ENCODE assay signal across 8 cellular contexts in genomic region chr5:74684900-74685851, GRCh38. TPM values are rescaled to one million over a fixed set of nuclear protein-coding genes. Genes with fewer than 3 reads are reported as not detected.
DNase-seq lines count a peak whose midpoint lies in the region; ATAC-seq, FAIRE-seq and TF ChIP-seq lines count a peak whose summit lies in the region.

Gene HEXB, plus strand, starts transcription at chr5:74685233. Its CDS starts 28 bp downstream, at chr5:74685261.

- H3K9me3 Mint-ChIP-seq in T-cell = no peaks in the 10 kb centered on the region

- DNase-seq in GM06990 (ENCODE audit: extremely low read depth, insufficient read length) = peak; percentile 83
- DNase-seq in H54 (ENCODE audit: insufficient read length, low spot score) = peak; percentile 86
- DNase-seq in M059J (ENCODE audit: low read depth) = peak; percentile 87
- DNase-seq in T-cell = peak; percentile 55 to 86 (median 72)
- DNase-seq in adipocyte (ENCODE audit: low read depth) = peak; percentile 96
- peak; percentile 97 for DNase-seq in cardiac septum (ENCODE audit: low spot score)
- peak; percentile 70 for DNase-seq in pons (ENCODE audit: low spot score)
- peak; percentile 83 to 84 for DNase-seq in tibial nerve (ENCODE audit: low spot score in 2 of 2)

- no peak for TF ChIP-seq CTCF in GM06990 (IDR thresholded peaks at IDR 0.05; ENCODE audit: insufficient read depth, low read length, poor library complexity, severe bottlenecking)
- no peak for TF ChIP-seq CTCF in tibial nerve (IDR thresholded peaks at IDR 0.05)

- TF ChIP-seq POLR2A in H54 (IDR thresholded peaks at IDR 0.05; ENCODE audit: low read depth, low read length) (peak; percentile 98), tibial nerve (IDR thresholded peaks at IDR 0.05) (peak; percentile 80 to 86)

- CTCF ChIA-PET in T-cell (lab: Charles Lee) = interaction anchor here (0.6 to 1.0 kb wide), 4 partner anchors 12 to 82 kb away, joined by 3 to 4 read pairs (median 3); partner anchors contain the start of genes GFM2 (in 1 of the 2) and NSA2 (in 1 of the 2)

- ATAC-seq in T-cell (replicated peaks in 1 of 4) = peak; percentile 90 to 96 (median 94)

- H3K36me3 ChIP-seq in GM06990 (ENCODE audit: control insufficient read depth, insufficient read depth, low read length) (no peaks in the 10 kb centered on the region), adipocyte (ENCODE audit: control insufficient read depth, insufficient read depth, low read length, severe bottlenecking) (peaks cover 9% of the 10 kb centered on the region), tibial nerve (peaks cover 0 to 10% (median 0%) of the 10 kb centered on the region in 3 donors)

- POLR2A ChIA-PET in T-cell (lab: Charles Lee) = interaction anchor here (0.6 kb wide), 2 partner anchors 68 to 236 kb away, joined by 3 read pairs; no protein-coding TSS in a partner anchor

- no peaks in the 10 kb centered on the region for H3K9me3 ChIP-seq in adipocyte (ENCODE audit: control insufficient read depth, low read length)
- H3K9me3 ChIP-seq in tibial nerve = no peaks in the 10 kb centered on the region

- intact Hi-C loops in cardiac septum (cut with DNase I) = no loop called here

- 4 to 12% methylated on average over 29 to 61 of the region's 78 CpGs for WGBS in tibial nerve, 2 donors

- TF ChIP-seq EP300 in tibial nerve (IDR thresholded peaks at IDR 0.05) = peak in 1 of 2 donors; percentile 90

- peak within 1 kb of the TSS; percentile 73 to 88 (median 82) for H3K4me3 Mint-ChIP-seq in T-cell

- H3K27ac ChIP-seq in tibial nerve = peak within 1 kb of the TSS; percentile 83 to 91 (median 86)

- H3K36me3 Mint-ChIP-seq in T-cell = peaks cover 9% of the 10 kb centered on the region

- H3K4me3 ChIP-seq in GM06990 (replicated peaks; ENCODE audit: low read depth, low read length) (peak within 1 kb of the TSS; percentile 81), adipocyte (ENCODE audit: low read length) (peak within 1 kb of the TSS; percentile 83), tibial nerve (peak within 1 kb of the TSS; percentile 66 to 97 (median 79))

- H3K4me1 Mint-ChIP-seq in T-cell = peaks cover 24 to 31% (median 26%) of the 10 kb centered on the region in 3 donors

- peaks cover 15% of the 10 kb centered on the region for H3K4me1 ChIP-seq in adipocyte (ENCODE audit: control insufficient read depth, insufficient read depth, low read length)
- H3K4me1 ChIP-seq in tibial nerve = peaks cover 0 to 25% (median 16%) of the 10 kb centered on the region in 4 donors

- H3K27me3 Mint-ChIP-seq in T-cell = no peaks in the 10 kb centered on the region

- H3K27me3 ChIP-seq in GM06990 (replicated peaks; ENCODE audit: control insufficient read depth, insufficient read depth, low read length) (no peaks in the 10 kb centered on the region), adipocyte (replicated peaks; ENCODE audit: control insufficient read depth, insufficient read depth, low read length) (no peaks in the 10 kb centered on the region), tibial nerve (no peaks in the 10 kb centered on the region)

- peak within 1 kb of the TSS; percentile 74 to 87 for H3K27ac Mint-ChIP-seq in T-cell

- peak within 1 kb of the TSS; percentile 90 for H3K9ac ChIP-seq in adipocyte (ENCODE audit: low read length)

- no peak for FAIRE-seq in H54 (lab: Jason Lieb, UNC)

RNA-seq across cellular contexts. Expression of gene HEXB, which starts in this region (rescaled TPM):
- 290 and 372 TPM in 2 replicates for total RNA-seq in M059J (2014; rRNA removed; shearing (Covaris generic))
- total RNA-seq in T-cell (10 to 100 TPM; 32.5 to 52.0 (median 44.0) TPM), cardiac septum (90.6 TPM), tibial nerve (100 to 1,000 TPM in 3 of 4 donors, 10 to 100 TPM in 1; 79.1 to 166 (median 129) TPM)

Comparison
In these comparisons a context has a peak if more than half of its experiments do, and no peak if none do; other contexts are left out.
1. Peak in every context shown above with its lines: DNase-seq, ATAC-seq, H3K4me3 ChIP-seq and H3K27ac ChIP-seq.